8 cellular contexts compared by ENCODE assay signal in genomic region chr17:41734139-41734948, GRCh38. TPM values are rescaled to one million over a fixed set of nuclear protein-coding genes. Genes with fewer than 3 reads are reported as not detected.
DNase-seq lines count a peak whose midpoint lies in the region; ATAC-seq and TF ChIP-seq lines count a peak whose summit lies in the region.

Gene HAP1 (minus strand): TSS chr17:41734643. CDS start chr17:41734634, 9 bp downstream.

- peak in 4 of 7 donors; percentile 19 to 39 (median 30) for DNase-seq in adrenal gland
- peak in 2 of 3 donors; percentile 62 to 67 for DNase-seq in right cardiac atrium
- no peak for DNase-seq in sciatic nerve (ENCODE audit: low spot score)
- no peak for DNase-seq in GOT3 (lab: John Stamatoyannopoulos, UW)
- DNase-seq in activated gamma-delta T cell treated with Interleukin-2 at 50 U/mL for 16 hours = no peak

- H3K4me2 ChIP-seq in BLaER1 = peak within 1 kb of the TSS; percentile 89

- H3K9me3 ChIP-seq in BLaER1 (no peaks in the 10 kb centered on the region), adrenal gland (replicated peaks in 1 of 3) (no peaks in the 10 kb centered on the region), right cardiac atrium (ENCODE audit: control insufficient read depth, low read length) (no peaks in the 10 kb centered on the region)

- H3K36me3 ChIP-seq in BLaER1 (no peaks in the 10 kb centered on the region), adrenal gland (replicated peaks in 1 of 2) (no peaks in the 10 kb centered on the region)

- intact Hi-C loops in adrenal gland (cut with DNase I) (loop anchor here in 1 of 2 donors (10.0 kb wide), 2 partner anchors 150 to 220 kb away; no protein-coding TSS in a partner anchor), right cardiac atrium (cut with DNase I) (loop anchor here in 1 of 4 donors (10.0 kb wide), 1 partner anchor 220 kb away; no protein-coding TSS in a partner anchor), sciatic nerve (cut with DNase I) (no loop called here)

- ATAC-seq in right cardiac atrium (peak in 1 of 2 donors; percentile 17), sciatic nerve (peak; percentile 19), HG03108 (IDR thresholded peaks at IDR 0.05; ENCODE audit: unreplicated experiment) (no peak)

- 1 to 2% (median 1%) methylated on average over 39 to 77 of the region's 77 CpGs for WGBS in adrenal gland, 4 donors
- WGBS in right cardiac atrium = under 1% methylated on average over 77 of the region's 77 CpGs

- TF ChIP-seq POLR2A in adrenal gland (IDR thresholded peaks at IDR 0.05) = peak; percentile 48 to 49

- H3K27ac ChIP-seq in BLaER1 (no peak within 1 kb of the TSS), adrenal gland (no peak within 1 kb of the TSS), right cardiac atrium (ENCODE audit: low read length) (no peak within 1 kb of the TSS)

- TF ChIP-seq CTCF in adrenal gland (IDR thresholded peaks at IDR 0.05) = no peak

- peaks cover 13% of the 10 kb centered on the region for H4K20me1 ChIP-seq in BLaER1

- H3K4me3 ChIP-seq in BLaER1 (peak within 1 kb of the TSS; percentile 61), adrenal gland (peak within 1 kb of the TSS in 2 of 4 donors; percentile 3 to 55), right cardiac atrium (ENCODE audit: low read length) (peak within 1 kb of the TSS; percentile 45)

- no peak for TF ChIP-seq RAD21 in Ishikawa (IDR thresholded peaks at IDR 0.05; ENCODE audit: low read depth)

- peak; percentile 59; the same call in 1 of the 2 replicates for TF ChIP-seq EP300 in Ishikawa (IDR thresholded peaks at IDR 0.05; ENCODE audit: borderline replicate concordance)

- H3K4me1 ChIP-seq in BLaER1 = peaks cover 61% of the 10 kb centered on the region
- peaks cover 5 to 14% of the 10 kb centered on the region in 2 donors for H3K4me1 ChIP-seq in adrenal gland (replicated peaks in 1 of 2)
- no peaks in the 10 kb centered on the region for H3K4me1 ChIP-seq in right cardiac atrium (ENCODE audit: control insufficient read depth, insufficient read depth, low read length)

- peaks cover 74% of the 10 kb centered on the region for H3K27me3 ChIP-seq in BLaER1
- peaks cover 31% of the 10 kb centered on the region for H3K27me3 ChIP-seq in adrenal gland
- no peaks in the 10 kb centered on the region for H3K27me3 ChIP-seq in right cardiac atrium (ENCODE audit: control insufficient read depth, insufficient read depth)

- peak within 1 kb of the TSS; percentile 66; the same call in 1 of the 2 replicates for H3K9ac ChIP-seq in BLaER1

TF ChIP-seq in Ishikawa, 13 proteins besides CTCF, POLR2A, EP300 and RAD21:
- TF ChIP-seq TAF1 (IDR thresholded peaks at IDR 0.05; ENCODE audit: low read depth) (peak; percentile 89), TCF12 (IDR thresholded peaks at IDR 0.05; ENCODE audit: low read depth) (peak; percentile 44), YY1 (IDR thresholded peaks at IDR 0.05; ENCODE audit: low read depth) (no peak)

RNA-seq across cellular contexts. Expression of gene HAP1, which starts in this region (rescaled TPM):
- total RNA-seq in adrenal gland (1 to 10 TPM in 3 of 8 donors, under 1 TPM in 4, not detected in 1; 0.31 to 2.8 (median 0.65) TPM), right cardiac atrium (not detected), sciatic nerve (0.09 TPM)
- polyA plus RNA-seq in adrenal gland (1 to 10 TPM in 1 of 3 donors, under 1 TPM in 2; 0.26 to 2.8 (median 0.91) TPM), right cardiac atrium (0.05 TPM)

Comparison
In these comparisons a context has a peak if more than half of its experiments do, and no peak if none do; other contexts are left out.
1. Peak in DNase-seq and H3K4me3 ChIP-seq in right cardiac atrium; RNA of the gene not detected or under 1 TPM.
2. Peak in ATAC-seq in sciatic nerve; RNA of the gene not detected or under 1 TPM.
3. DNase-seq: peak in adrenal gland (4 of 7); none in sciatic nerve (single experiment), GOT3 (single experiment) and activated gamma-delta T cell treated with Interleukin-2 at 50 U/mL for 16 hours (single experiment).